Comparison of ENCODE assay signal across 21 cellular contexts in genomic region chr1:109331113-109331512, GRCh38. TPM values are rescaled to one million over a fixed set of nuclear protein-coding genes. Genes with fewer than 3 reads are reported as not detected.
"Had no signal": no experiment of that assay in that cellular context is flagged by ENCODE, and none has a peak within 500 bp of the region (broad histone marks: within the 10 kb centered on the region; RNA-seq: fewer than 3 reads in every experiment).

No MANE protein-coding gene starts in this region.

- H3K4me1 Mint-ChIP-seq: naive thymus-derived CD4-positive, alpha-beta T cell; nephron progenitor cell had no signal

- H3K27ac Mint-ChIP-seq: naive thymus-derived CD4-positive, alpha-beta T cell; nephron progenitor cell had no signal

- ATAC-seq: left colon; naive thymus-derived CD4-positive, alpha-beta T cell had no signal

- DNase-seq: cortex of kidney; dorsolateral prefrontal cortex; effector CD8-positive, alpha-beta T cell; foreskin melanocyte; head of caudate nucleus; left colon; mesendoderm; naive thymus-derived CD4-positive, alpha-beta T cell; nephron progenitor cell; posterior cingulate gyrus; stimulated activated CD4-positive, alpha-beta T cell treated with anti-CD3 and anti-CD28 coated beads, Interleukin-2, amount 100 ng/mL, for 48 hours; stimulated activated naive CD4-positive, alpha-beta T cell treated with Interleukin-2 at 50 U/mL for 16 hours; trophoblast cell had no signal

- H3K4me3 Mint-ChIP-seq: naive thymus-derived CD4-positive, alpha-beta T cell; nephron progenitor cell had no signal

RNA-seq across cellular contexts. Expression of gene MYBPHL, which starts 24.3 kb away (rescaled TPM):
- total RNA-seq: kidney epithelial cell; left colon; liver; lung microvascular endothelial cell; mononuclear cell; naive thymus-derived CD4-positive, alpha-beta T cell; omental fat pad; pulmonary artery endothelial cell; smooth muscle cell; urinary bladder had no signal
